8 cellular contexts compared by ENCODE assay signal in genomic region chr16:70800306-70800705, GRCh38. TPM values are rescaled to one million over a fixed set of nuclear protein-coding genes. Genes with fewer than 3 reads are reported as not detected.
DNase-seq lines count a peak whose midpoint lies in the region; ATAC-seq and TF ChIP-seq lines count a peak whose summit lies in the region.

No MANE protein-coding gene starts in this region.

- H3K27ac Mint-ChIP-seq in CD4-positive, alpha-beta T cell: peak overlapping the region; percentile 90
- H3K27ac Mint-ChIP-seq in MCF 10A (ENCODE audit: low read depth, unreplicated experiment): peak overlapping the region; percentile 87
- H3K27ac Mint-ChIP-seq in mesothelial cell of epicardium: peak overlapping the region; percentile 85

- no peaks in the 10 kb centered on the region for H3K9me3 ChIP-seq in CD4-positive, alpha-beta T cell (ENCODE audit: control insufficient read depth, low read length)

- H3K9me3 Mint-ChIP-seq in CD4-positive, alpha-beta T cell: peaks cover 2% of the 10 kb centered on the region
- H3K9me3 Mint-ChIP-seq in MCF 10A (ENCODE audit: unreplicated experiment) (no peaks in the 10 kb centered on the region), mesothelial cell of epicardium (peaks cover 12% of the 10 kb centered on the region)

- CTCF ChIA-PET in CD4-positive, alpha-beta T cell (lab: Charles Lee): no interaction called here
- CTCF ChIA-PET in MCF 10A (lab: Yijun Ruan, JAX): interaction anchor here (0.5 to 1.8 kb wide), 4 partner anchors 29 to 836 kb away, joined by 3 to 7 read pairs (median 4); no protein-coding TSS in a partner anchor

- no peaks in the 10 kb centered on the region for H3K27me3 ChIP-seq in CD4-positive, alpha-beta T cell (ENCODE audit: control insufficient read depth, insufficient read depth, low read length)

- POLR2A ChIA-PET in CD4-positive, alpha-beta T cell (lab: Charles Lee): no interaction called here
- POLR2A ChIA-PET in MCF 10A (lab: Yijun Ruan, JAX): interaction anchor here (1.4 to 2.0 kb wide), 5 partner anchors 9 to 662 kb away, joined by 4 to 10 read pairs (median 5); partner anchors contain the start of gene ZNF23

- H3K4me1 Mint-ChIP-seq in CD4-positive, alpha-beta T cell (ENCODE audit: low read depth): peaks cover 35% of the 10 kb centered on the region
- H3K4me1 Mint-ChIP-seq in MCF 10A (ENCODE audit: insufficient read depth, unreplicated experiment) (peaks cover 32% of the 10 kb centered on the region), mesothelial cell of epicardium (peaks cover 21% of the 10 kb centered on the region)

- ATAC-seq in CD4-positive, alpha-beta T cell (ENCODE audit: poor library complexity): no peak
- ATAC-seq in GM18870 (IDR thresholded peaks at IDR 0.05; ENCODE audit: unreplicated experiment) (no peak), HG02588 (IDR thresholded peaks at IDR 0.05; ENCODE audit: unreplicated experiment) (no peak)

- peaks cover 21% of the 10 kb centered on the region for H3K36me3 Mint-ChIP-seq in CD4-positive, alpha-beta T cell (ENCODE audit: low read depth)
- peaks cover 6% of the 10 kb centered on the region for H3K36me3 Mint-ChIP-seq in MCF 10A (ENCODE audit: insufficient read depth, unreplicated experiment)
- H3K36me3 Mint-ChIP-seq in mesothelial cell of epicardium: peaks cover 5% of the 10 kb centered on the region

- TF ChIP-seq CTCF in CD4-positive, alpha-beta T cell (IDR thresholded peaks at IDR 0.05): no peak
- no peak for TF ChIP-seq CTCF in MCF 10A (IDR thresholded peaks at IDR 0.05; ENCODE audit: unreplicated experiment)
- no peak for TF ChIP-seq CTCF in mesothelial cell of epicardium (IDR thresholded peaks at IDR 0.05; ENCODE audit: unreplicated experiment)

- H3K27ac ChIP-seq in CD4-positive, alpha-beta T cell (ENCODE audit: low read depth, low read length): peak overlapping the region; percentile 53

- TSS peak; percentile 6 for BruUV-seq in MCF 10A (replicated peaks; lab: Mats Ljungman, UMichigan)

- H3K4me3 Mint-ChIP-seq in CD4-positive, alpha-beta T cell: peak overlapping the region; percentile 95
- H3K4me3 Mint-ChIP-seq in MCF 10A (ENCODE audit: unreplicated experiment) (peak overlapping the region; percentile 77), mesothelial cell of epicardium (peak overlapping the region; percentile 93)

- no peaks in the 10 kb centered on the region for H3K27me3 Mint-ChIP-seq in CD4-positive, alpha-beta T cell
- H3K27me3 Mint-ChIP-seq in MCF 10A (ENCODE audit: insufficient read depth, unreplicated experiment) (no peaks in the 10 kb centered on the region), mesothelial cell of epicardium (ENCODE audit: low read depth) (peaks cover 18% of the 10 kb centered on the region)

- no peak for DNase-seq in CD4-positive, alpha-beta T cell
- DNase-seq in HuH-7 (ENCODE audit: low spot score) (peak; percentile 24), MCF 10A (ENCODE audit: unreplicated experiment) (no peak), mesothelial cell of epicardium (ENCODE audit: low spot score in 2 of 2, unreplicated experiment in 2 of 2) (no peak), superior temporal gyrus (ENCODE audit: extremely low spot score) (no peak), SKM-1 (lab: John Stamatoyannopoulos, UW; ENCODE audit: unreplicated experiment) (no peak)

- intact Hi-C loops in CD4-positive, alpha-beta T cell (cut with DNase I, micrococcal nuclease): loop anchor here in 1 of 2 experiments (5.0 kb wide), 4 partner anchors 363 to 767 kb away; partner anchors contain the start of genes CMTR2 and ST3GAL2
- intact Hi-C loops in MCF 10A (cut with micrococcal nuclease): no loop called here

RNA-seq across cellular contexts. Expression of gene VAC14, which starts 0.7 kb away (rescaled TPM):
- 10 to 100 TPM; 23.0 to 23.6 TPM for total RNA-seq in CD4-positive, alpha-beta T cell
- total RNA-seq in MCF 10A (2022) (25.5 and 47.9 TPM in 2 replicates), mesothelial cell of epicardium (36.3 to 39.1 TPM (median 37.9 TPM) in 3 replicates)
